In genomic region chr6:52983159-52983848, GRCh38 we compare ENCODE assay signal across 1 cellular context.
TF ChIP-seq lines count a peak whose summit lies in the region.

No MANE protein-coding gene starts in this region.

TF ChIP-seq in K562, 482 proteins besides CTCF, POLR2A, EP300 and RAD21 (continued from another document):
- no peak for TF ChIP-seq BCLAF1 (IDR thresholded peaks at IDR 0.05; ENCODE audit: borderline replicate concordance in 1 of 2, control insufficient read depth in 1 of 2, low read depth in 2 of 2, low read length in 1 of 2)
- TF ChIP-seq THAP12 (CRISPR knock-in tag; IDR thresholded peaks at IDR 0.05) = no peak
- TF ChIP-seq SNRNP70 (optimal IDR thresholded peaks at IDR 0.05; ENCODE audit: low read depth, low read length) = no peak
- no peak for TF ChIP-seq ZNF408 (CRISPR knock-in tag; IDR thresholded peaks at IDR 0.05; ENCODE audit: low read depth)
- no peak for TF ChIP-seq MCM7 (IDR thresholded peaks at IDR 0.05)
- TF ChIP-seq ZNF561 (CRISPR knock-in tag; conservative IDR thresholded peaks at IDR 0.05) = no peak
- no peak for TF ChIP-seq CHD2 (IDR thresholded peaks at IDR 0.05; ENCODE audit: low read depth, low read length)
- TF ChIP-seq NFXL1 (CRISPR knock-in tag; IDR thresholded peaks at IDR 0.05) = no peak
- no peak for TF ChIP-seq ETV6 (IDR thresholded peaks at IDR 0.05; ENCODE audit: borderline replicate concordance in 1 of 2, low read depth in 2 of 2, low read length in 1 of 2)
- no peak for TF ChIP-seq ETV6 (CRISPR knock-in tag; IDR thresholded peaks at IDR 0.05; ENCODE audit: borderline replicate concordance)
TF ChIP-seq in K562: peak in this region for 0.
